Comparison of ENCODE assay signal across 13 cellular contexts in the genomic region with DNA sequence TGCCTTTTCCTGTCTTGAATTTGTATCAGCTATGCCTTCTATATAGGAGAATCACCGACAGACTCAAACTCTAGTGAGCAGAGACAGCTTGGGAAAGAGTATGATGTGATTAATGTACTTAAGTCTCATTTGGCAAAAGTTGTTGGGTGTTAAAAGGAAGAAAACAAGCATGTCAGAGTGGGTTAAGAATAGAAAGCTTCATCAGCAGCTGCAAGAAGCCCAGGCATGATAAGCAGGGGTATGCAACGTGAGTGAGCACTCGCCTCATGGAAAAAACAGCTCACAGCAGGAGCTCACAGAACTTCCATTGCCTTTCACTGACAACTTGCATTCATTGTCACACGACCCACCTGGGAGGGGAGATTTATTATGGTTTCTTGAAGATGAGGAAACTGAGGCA. TPM values are rescaled to one million over a fixed set of nuclear protein-coding genes. Genes with fewer than 3 reads are reported as not detected.
A peak's percentile ranks its signal among the peaks of the same experiment; 100 is the strongest.
DNase-seq lines count a peak whose midpoint lies in the region; ATAC-seq lines count a peak whose summit lies in the region.
"Had no signal": no experiment of that assay in that cellular context is flagged by ENCODE, and none has a peak within 500 bp of the region (broad histone marks: within the 10 kb centered on the region; RNA-seq: fewer than 3 reads in every experiment).

No MANE protein-coding gene starts in this region.

- H3K27me3 Mint-ChIP-seq in activated CD8-positive, alpha-beta memory T cell treated with anti-CD3 and anti-CD28 coated beads, Interleukin-2, amount 10 ng/mL, durations not matched to agents 7 days and 5 days, result peaks cover 3% of the 10 kb centered on the region
- no peaks in the 10 kb centered on the region for H3K27me3 Mint-ChIP-seq in activated naive CD8-positive, alpha-beta T cell treated with anti-CD3 and anti-CD28 coated beads, Interleukin-2, amount 50 U/mL, for 24 hours
- no peaks in the 10 kb centered on the region for H3K27me3 Mint-ChIP-seq in naive thymus-derived CD4-positive, alpha-beta T cell
- H3K27me3 Mint-ChIP-seq: activated naive CD8-positive, alpha-beta T cell treated with anti-CD3 and anti-CD28 coated beads, Interleukin-2, amount 10 ng/mL, durations not matched to agents 7 days and 5 days had no signal

- H3K4me3 Mint-ChIP-seq in activated CD8-positive, alpha-beta memory T cell treated with anti-CD3 and anti-CD28 coated beads, Interleukin-2, amount 10 ng/mL, durations not matched to agents 7 days and 5 days, result no peak overlapping the region
- peak overlapping the region; percentile 54 for H3K4me3 Mint-ChIP-seq in activated naive CD8-positive, alpha-beta T cell treated with anti-CD3 and anti-CD28 coated beads, Interleukin-2, amount 50 U/mL, for 24 hours
- peak overlapping the region in 3 of 10 donors; percentile 7 to 51 (median 22) for H3K4me3 Mint-ChIP-seq in naive thymus-derived CD4-positive, alpha-beta T cell
- H3K4me3 Mint-ChIP-seq: activated naive CD8-positive, alpha-beta T cell treated with anti-CD3 and anti-CD28 coated beads, Interleukin-2, amount 10 ng/mL, durations not matched to agents 7 days and 5 days had no signal

- no peak overlapping the region for H3K27ac ChIP-seq in naive thymus-derived CD4-positive, alpha-beta T cell (ENCODE audit: low read depth, low read length)
- H3K27ac ChIP-seq: KMS-11 had no signal

- H3K9me3 Mint-ChIP-seq in activated CD8-positive, alpha-beta memory T cell treated with anti-CD3 and anti-CD28 coated beads, Interleukin-2, amount 10 ng/mL, durations not matched to agents 7 days and 5 days (ENCODE audit: low read depth), result no peaks in the 10 kb centered on the region
- peaks cover 5% of the 10 kb centered on the region for H3K9me3 Mint-ChIP-seq in activated naive CD8-positive, alpha-beta T cell treated with anti-CD3 and anti-CD28 coated beads, Interleukin-2, amount 50 U/mL, for 24 hours
- H3K9me3 Mint-ChIP-seq in naive thymus-derived CD4-positive, alpha-beta T cell, result peaks cover 0 to 3% (median 0%) of the 10 kb centered on the region in 11 donors

- H3K4me1 Mint-ChIP-seq in activated CD8-positive, alpha-beta memory T cell treated with anti-CD3 and anti-CD28 coated beads, Interleukin-2, amount 10 ng/mL, durations not matched to agents 7 days and 5 days, result peaks cover 31% of the 10 kb centered on the region
- H3K4me1 Mint-ChIP-seq in activated naive CD8-positive, alpha-beta T cell treated with anti-CD3 and anti-CD28 coated beads, Interleukin-2, amount 50 U/mL, for 24 hours, result peaks cover 78% of the 10 kb centered on the region
- H3K4me1 Mint-ChIP-seq in naive thymus-derived CD4-positive, alpha-beta T cell, result peaks cover 25 to 49% (median 39%) of the 10 kb centered on the region in 7 donors

- no peaks in the 10 kb centered on the region for H3K36me3 ChIP-seq in naive thymus-derived CD4-positive, alpha-beta T cell (ENCODE audit: control insufficient read depth in 2 of 3, insufficient read depth in 3 of 3, low read length in 3 of 3)

- POLR2A ChIA-PET in naive thymus-derived CD4-positive, alpha-beta T cell (lab: Charles Lee), result interaction anchor here (0.7 to 2.6 kb wide), 3 partner anchors 10 to 32 kb away, joined by 3 to 7 read pairs (median 3); no protein-coding TSS in a partner anchor

- H3K4me1 ChIP-seq in naive thymus-derived CD4-positive, alpha-beta T cell (ENCODE audit: control insufficient read depth in 2 of 2, insufficient read depth in 2 of 2, low read length in 2 of 2), result peaks cover 0 to 25% of the 10 kb centered on the region in 2 donors

- H3K27ac Mint-ChIP-seq in activated CD8-positive, alpha-beta memory T cell treated with anti-CD3 and anti-CD28 coated beads, Interleukin-2, amount 10 ng/mL, durations not matched to agents 7 days and 5 days, result no peak overlapping the region
- H3K27ac Mint-ChIP-seq in activated naive CD8-positive, alpha-beta T cell treated with anti-CD3 and anti-CD28 coated beads, Interleukin-2, amount 50 U/mL, for 24 hours, result peak overlapping the region; percentile 93
- peak overlapping the region in 6 of 9 donors; percentile 4 to 70 (median 32) for H3K27ac Mint-ChIP-seq in naive thymus-derived CD4-positive, alpha-beta T cell
- H3K27ac Mint-ChIP-seq: activated naive CD8-positive, alpha-beta T cell treated with anti-CD3 and anti-CD28 coated beads, Interleukin-2, amount 10 ng/mL, durations not matched to agents 7 days and 5 days had no signal

- ATAC-seq in activated CD8-positive, alpha-beta memory T cell treated with anti-CD3 and anti-CD28 coated beads, Interleukin-2, amount 10 ng/mL, durations not matched to agents 7 days and 5 days, result peak; percentile 53
- peak; percentile 77 for ATAC-seq in activated naive CD8-positive, alpha-beta T cell treated with anti-CD3 and anti-CD28 coated beads, Interleukin-2, amount 50 U/mL, for 24 hours
- no peak for ATAC-seq in naive thymus-derived CD4-positive, alpha-beta T cell
- peak; percentile 72 for ATAC-seq in stimulated activated naive CD8-positive, alpha-beta T cell treated with anti-CD3 and anti-CD28 coated beads, Interleukin-15, Interleukin-2, amounts not matched to agents 100 U/mL and 50 U/mL, for 24 hours

- CTCF ChIA-PET in activated CD8-positive, alpha-beta memory T cell treated with anti-CD3 and anti-CD28 coated beads, Interleukin-2, amount 10 ng/mL, durations not matched to agents 7 days and 5 days (lab: Charles Lee), result interaction anchor here (0.7 to 2.7 kb wide), 2 partner anchors 35 to 38 kb away, joined by 3 to 10 read pairs; a partner anchor contains a TSS
- CTCF ChIA-PET in naive thymus-derived CD4-positive, alpha-beta T cell (lab: Charles Lee), result interaction anchor here (0.6 to 0.9 kb wide), 3 partner anchors 35 to 866 kb away, joined by 3 to 8 read pairs (median 6); a partner anchor contains a TSS

- no peaks in the 10 kb centered on the region for H3K9me3 ChIP-seq in naive thymus-derived CD4-positive, alpha-beta T cell (ENCODE audit: control insufficient read depth in 2 of 3, low read length in 3 of 3)

- H3K36me3 Mint-ChIP-seq in activated CD8-positive, alpha-beta memory T cell treated with anti-CD3 and anti-CD28 coated beads, Interleukin-2, amount 10 ng/mL, durations not matched to agents 7 days and 5 days, result peaks cover 1% of the 10 kb centered on the region
- peaks cover 5% of the 10 kb centered on the region for H3K36me3 Mint-ChIP-seq in activated naive CD8-positive, alpha-beta T cell treated with anti-CD3 and anti-CD28 coated beads, Interleukin-2, amount 50 U/mL, for 24 hours (ENCODE audit: low read depth)
- peaks cover 0 to 13% (median 0%) of the 10 kb centered on the region in 5 donors for H3K36me3 Mint-ChIP-seq in naive thymus-derived CD4-positive, alpha-beta T cell

- H3K27me3 ChIP-seq in naive thymus-derived CD4-positive, alpha-beta T cell (ENCODE audit: control insufficient read depth in 2 of 2, insufficient read depth in 2 of 2, low read length in 2 of 2), result no peaks in the 10 kb centered on the region

- DNase-seq in activated CD8-positive, alpha-beta memory T cell treated with anti-CD3 and anti-CD28 coated beads, Interleukin-2, amount 10 ng/mL, durations not matched to agents 7 days and 5 days, result no peak
- DNase-seq in activated CD8-positive, alpha-beta memory T cell treated with anti-CD3 and anti-CD28 coated beads for 24 hours, result no peak
- peak; percentile 69 for DNase-seq in activated naive CD8-positive, alpha-beta T cell treated with anti-CD3 and anti-CD28 coated beads, Interleukin-2, amount 50 U/mL, for 24 hours
- peak in 1 of 9 donors; percentile 37 for DNase-seq in naive thymus-derived CD4-positive, alpha-beta T cell
- peak; percentile 65 for DNase-seq in stimulated activated naive CD8-positive, alpha-beta T cell treated with anti-CD3 and anti-CD28 coated beads, Interleukin-15, Interleukin-2, amounts not matched to agents 100 U/mL and 50 U/mL, for 24 hours
- DNase-seq in kidney glomerular epithelial cell (lab: John Stamatoyannopoulos, UW), result no peak
- DNase-seq in cerebellar cortex (ENCODE audit: low spot score), result no peak
- no peak for DNase-seq in NCI-H1048 (lab: John Stamatoyannopoulos, UW)
- DNase-seq: activated naive CD8-positive, alpha-beta T cell treated with anti-CD3 and anti-CD28 coated beads, Interleukin-2, amount 10 ng/mL, durations not matched to agents 7 days and 5 days; DMS79; NCI-H446 treated with DMSO at 0.1 percent for 48 hours had no signal

- no peak overlapping the region for H3K4me3 ChIP-seq in naive thymus-derived CD4-positive, alpha-beta T cell (ENCODE audit: low read length)

- intact Hi-C loops in naive thymus-derived CD4-positive, alpha-beta T cell (cut with micrococcal nuclease), result no loop called here

RNA-seq across cellular contexts. Expression of a gene that starts 35.9 kb away (rescaled TPM):
- 100 to 1,000 TPM; 199 to 211 TPM for total RNA-seq in activated CD8-positive, alpha-beta memory T cell treated with anti-CD3 and anti-CD28 coated beads, Interleukin-2, amount 10 ng/mL, durations not matched to agents 7 days and 5 days
- 100 to 1,000 TPM; 147 to 200 (median 169) TPM for total RNA-seq in naive thymus-derived CD4-positive, alpha-beta T cell
- polyA plus RNA-seq in naive thymus-derived CD4-positive, alpha-beta T cell, result 10 to 100 TPM; 22.9 to 44.0 TPM

RNA-seq across cellular contexts. Expression of a gene that starts 53.3 kb away (rescaled TPM):
- 1 to 10 TPM; 6.8 to 7.4 TPM for total RNA-seq in activated CD8-positive, alpha-beta memory T cell treated with anti-CD3 and anti-CD28 coated beads, Interleukin-2, amount 10 ng/mL, durations not matched to agents 7 days and 5 days
- total RNA-seq in naive thymus-derived CD4-positive, alpha-beta T cell, result 10 to 100 TPM in 1 of 5 experiments, 1 to 10 TPM in 3, under 1 TPM in 1; 0.84 to 11.2 (median 2.1) TPM
- 10 to 100 TPM in 1 of 2 donors, 1 to 10 TPM in 1; 8.8 to 10.0 TPM for polyA plus RNA-seq in naive thymus-derived CD4-positive, alpha-beta T cell
- polyA plus RNA-seq: AG04450 had no signal

Comparison
In these comparisons a context has a peak if more than half of its experiments do, and no peak if none do; other contexts are left out.
1. DNase-seq: peak in activated naive CD8-positive, alpha-beta T cell treated with anti-CD3 and anti-CD28 coated beads, Interleukin-2, amount 50 U/mL, for 24 hours (single experiment) and stimulated activated naive CD8-positive, alpha-beta T cell treated with anti-CD3 and anti-CD28 coated beads, Interleukin-15, Interleukin-2, amounts not matched to agents 100 U/mL and 50 U/mL, for 24 hours (single experiment); none in activated CD8-positive, alpha-beta memory T cell treated with anti-CD3 and anti-CD28 coated beads, Interleukin-2, amount 10 ng/mL, durations not matched to agents 7 days and 5 days (single experiment), activated CD8-positive, alpha-beta memory T cell treated with anti-CD3 and anti-CD28 coated beads for 24 hours (single experiment), kidney glomerular epithelial cell (single experiment), cerebellar cortex (single experiment) and NCI-H1048 (single experiment).